1 cellular context compared by ENCODE assay signal in the genomic region with DNA sequence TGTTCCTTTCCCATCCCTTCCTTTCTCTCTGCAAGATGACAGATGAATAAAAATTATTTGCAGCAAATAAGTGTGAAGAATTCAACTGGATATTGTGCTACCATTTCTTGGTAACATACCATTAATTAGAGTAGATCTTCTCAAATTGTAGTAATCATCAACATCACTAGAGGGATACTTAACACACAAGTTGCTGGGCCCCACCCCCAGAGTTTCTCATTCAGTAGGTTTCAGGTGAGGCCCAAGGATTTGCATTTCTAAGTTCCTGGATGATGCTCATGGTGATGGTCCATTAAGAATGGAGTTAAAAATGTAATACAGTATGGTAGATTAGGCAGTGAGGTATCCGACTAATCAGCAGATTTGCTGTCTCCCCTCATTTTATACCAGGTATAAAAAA.
TF ChIP-seq lines count a peak whose summit lies in the region.

No MANE protein-coding gene starts in this region.

TF ChIP-seq in WTC11, 78 proteins besides CTCF, POLR2A, EP300 and RAD21 (continued from another document):
- TF ChIP-seq, protein P1, sequence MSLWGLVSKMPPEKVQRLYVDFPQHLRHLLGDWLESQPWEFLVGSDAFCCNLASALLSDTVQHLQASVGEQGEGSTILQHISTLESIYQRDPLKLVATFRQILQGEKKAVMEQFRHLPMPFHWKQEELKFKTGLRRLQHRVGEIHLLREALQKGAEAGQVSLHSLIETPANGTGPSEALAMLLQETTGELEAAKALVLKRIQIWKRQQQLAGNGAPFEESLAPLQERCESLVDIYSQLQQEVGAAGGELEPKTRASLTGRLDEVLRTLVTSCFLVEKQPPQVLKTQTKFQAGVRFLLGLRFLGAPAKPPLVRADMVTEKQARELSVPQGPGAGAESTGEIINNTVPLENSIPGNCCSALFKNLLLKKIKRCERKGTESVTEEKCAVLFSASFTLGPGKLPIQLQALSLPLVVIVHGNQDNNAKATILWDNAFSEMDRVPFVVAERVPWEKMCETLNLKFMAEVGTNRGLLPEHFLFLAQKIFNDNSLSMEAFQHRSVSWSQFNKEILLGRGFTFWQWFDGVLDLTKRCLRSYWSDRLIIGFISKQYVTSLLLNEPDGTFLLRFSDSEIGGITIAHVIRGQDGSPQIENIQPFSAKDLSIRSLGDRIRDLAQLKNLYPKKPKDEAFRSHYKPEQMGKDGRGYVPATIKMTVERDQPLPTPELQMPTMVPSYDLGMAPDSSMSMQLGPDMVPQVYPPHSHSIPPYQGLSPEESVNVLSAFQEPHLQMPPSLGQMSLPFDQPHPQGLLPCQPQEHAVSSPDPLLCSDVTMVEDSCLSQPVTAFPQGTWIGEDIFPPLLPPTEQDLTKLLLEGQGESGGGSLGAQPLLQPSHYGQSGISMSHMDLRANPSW (CRISPR knock-in tag; conservative IDR thresholded peaks at IDR 0.05; ENCODE audit: low read depth), result no peak
- TF ChIP-seq CREM (CRISPR knock-in tag; IDR thresholded peaks at IDR 0.05), result no peak
- TF ChIP-seq, protein P2, sequence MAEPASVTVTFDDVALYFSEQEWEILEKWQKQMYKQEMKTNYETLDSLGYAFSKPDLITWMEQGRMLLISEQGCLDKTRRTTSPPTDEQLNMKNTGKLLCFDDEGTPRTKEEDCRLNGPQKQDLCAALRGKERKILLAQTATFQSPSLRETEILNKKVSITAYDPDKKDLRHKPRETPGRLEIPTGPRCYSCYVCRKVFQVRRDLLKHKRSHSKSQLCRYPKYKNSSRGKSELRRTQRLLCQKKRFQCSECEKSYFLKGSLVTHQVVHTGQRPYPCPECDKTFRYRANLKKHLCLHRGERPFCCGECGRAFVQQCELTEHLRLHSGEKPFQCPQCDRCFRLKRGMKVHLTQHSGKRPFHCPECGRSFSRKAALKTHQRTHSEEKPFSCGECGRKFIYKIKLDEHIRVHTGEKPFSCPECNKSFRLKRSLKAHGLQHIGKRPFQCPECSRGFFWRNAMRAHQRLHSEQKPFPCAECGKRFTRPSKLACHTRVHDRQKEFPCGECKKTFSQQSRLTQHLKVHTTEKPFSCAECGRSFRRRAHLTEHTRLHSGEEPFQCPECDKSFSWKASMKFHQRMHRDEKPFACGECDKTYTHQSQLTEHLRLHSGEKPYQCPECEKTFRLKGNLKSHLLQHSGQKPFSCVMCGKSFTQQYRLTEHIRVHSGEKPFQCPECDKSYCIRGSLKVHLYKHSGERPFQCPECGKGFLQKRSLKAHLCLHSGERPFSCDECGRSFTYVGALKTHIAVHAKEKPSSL (CRISPR knock-in tag; conservative IDR thresholded peaks at IDR 0.05), result no peak
- no peak for TF ChIP-seq ATF1 (CRISPR knock-in tag; IDR thresholded peaks at IDR 0.05)
- TF ChIP-seq, protein P3, sequence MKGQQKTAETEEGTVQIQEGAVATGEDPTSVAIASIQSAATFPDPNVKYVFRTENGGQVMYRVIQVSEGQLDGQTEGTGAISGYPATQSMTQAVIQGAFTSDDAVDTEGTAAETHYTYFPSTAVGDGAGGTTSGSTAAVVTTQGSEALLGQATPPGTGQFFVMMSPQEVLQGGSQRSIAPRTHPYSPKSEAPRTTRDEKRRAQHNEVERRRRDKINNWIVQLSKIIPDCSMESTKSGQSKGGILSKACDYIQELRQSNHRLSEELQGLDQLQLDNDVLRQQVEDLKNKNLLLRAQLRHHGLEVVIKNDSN (CRISPR knock-in tag; IDR thresholded peaks at IDR 0.05), result no peak
